ENCODE assay signal across 1 cellular context in the genomic region with DNA sequence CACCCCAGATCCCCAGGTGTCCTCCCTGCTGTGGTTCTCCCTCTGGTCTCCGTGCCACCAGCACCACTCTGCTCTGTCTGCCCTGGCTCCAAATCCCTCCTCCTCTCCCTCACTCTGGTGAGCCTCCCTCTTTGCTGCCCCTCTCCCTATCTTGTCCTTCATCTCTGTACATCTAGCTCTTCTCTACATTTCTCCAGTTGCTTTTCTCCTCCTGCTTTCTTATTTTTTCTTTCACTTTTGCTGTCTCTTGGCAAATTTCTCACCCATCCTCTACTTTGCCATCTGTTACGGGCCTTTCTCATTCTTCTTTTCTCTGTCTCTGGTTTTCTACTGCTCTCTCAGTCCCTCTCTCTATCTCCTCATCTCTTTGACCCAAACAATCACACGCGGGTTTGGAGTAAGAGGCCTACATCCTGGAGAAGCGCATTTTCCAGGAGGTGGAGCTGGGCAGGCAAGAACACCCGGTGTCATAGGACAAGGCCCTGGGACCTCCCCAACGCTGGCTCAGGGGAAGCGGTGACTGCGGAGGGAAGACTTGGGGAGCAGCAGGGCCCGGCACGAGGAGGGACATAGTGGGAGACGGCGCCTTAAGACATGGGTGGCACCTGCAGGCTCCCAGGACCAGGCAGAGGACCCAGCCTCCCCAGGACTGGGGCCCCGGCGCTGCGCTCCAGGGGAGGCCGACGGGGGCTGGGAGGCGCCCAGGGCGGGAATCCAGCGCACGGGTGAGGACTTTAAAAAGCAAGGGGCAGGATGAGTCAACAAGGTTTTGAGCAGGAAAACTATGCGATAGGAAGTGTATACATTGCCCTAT.
TF ChIP-seq lines count a peak whose summit lies in the region.

No MANE protein-coding gene starts in this region.

TF ChIP-seq in IMR-90, 13 proteins besides CTCF, POLR2A, EP300 and RAD21:
- TF ChIP-seq FOS (IDR thresholded peaks at IDR 0.05; ENCODE audit: low read depth, low read length) (no peak), NFE2L2 (IDR thresholded peaks at IDR 0.05; ENCODE audit: low read depth, low read length) (no peak), BHLHE40 (IDR thresholded peaks at IDR 0.05; ENCODE audit: low read depth, low read length) (no peak), SMC3 (IDR thresholded peaks at IDR 0.05; ENCODE audit: low read depth, low read length) (no peak), CHD1 (IDR thresholded peaks at IDR 0.05; ENCODE audit: low read depth, low read length) (no peak), RFX5 (IDR thresholded peaks at IDR 0.05; ENCODE audit: low read depth, low read length) (no peak), USF2 (IDR thresholded peaks at IDR 0.05; ENCODE audit: low read depth, low read length) (no peak), CEBPB (IDR thresholded peaks at IDR 0.05; ENCODE audit: low read depth, low read length) (no peak), RCOR1 (IDR thresholded peaks at IDR 0.05; ENCODE audit: insufficient replicate concordance, low read length) (no peak), MXI1 (IDR thresholded peaks at IDR 0.05; ENCODE audit: borderline replicate concordance, low read depth, low read length) (no peak), ELK1 (IDR thresholded peaks at IDR 0.05; ENCODE audit: borderline replicate concordance, low read depth, low read length) (no peak), MAZ (IDR thresholded peaks at IDR 0.05; ENCODE audit: borderline replicate concordance, low read depth, low read length) (no peak)
